In genomic region chr20:38268115-38268514, GRCh38 we compare ENCODE assay signal across 14 cellular contexts. TPM values are rescaled to one million over a fixed set of nuclear protein-coding genes. Genes with fewer than 3 reads are reported as not detected.
DNase-seq lines count a peak whose midpoint lies in the region; ATAC-seq and TF ChIP-seq lines count a peak whose summit lies in the region.
"Had no signal": no experiment of that assay in that cellular context is flagged by ENCODE, and none has a peak within 500 bp of the region (broad histone marks: within the 10 kb centered on the region; RNA-seq: fewer than 3 reads in every experiment).

No MANE protein-coding gene starts in this region.

- TF ChIP-seq POLR2A in IMR-90 (IDR thresholded peaks at IDR 0.05; ENCODE audit: low read depth, low read length) (no peak), sigmoid colon (IDR thresholded peaks at IDR 0.05) (no peak)

- H3K4me3 ChIP-seq in BLaER1 treated with 17β-estradiol and CSF1 and Interleukin-3, amounts not matched to agents 10 nM and 100 nM: no peak overlapping the region
- H3K4me3 ChIP-seq in IMR-90 (ENCODE audit: insufficient read depth, low read depth, low read length) (no peak overlapping the region), RWPE2 (ENCODE audit: severe bottlenecking) (no peak overlapping the region), sigmoid colon (no peak overlapping the region)
- H3K4me3 ChIP-seq: A549 had no signal

- H2AK5ac ChIP-seq in IMR-90 (ENCODE audit: low read depth, low read length): peak overlapping the region; percentile 49; the same call in 1 of the 2 replicates

- H3K27ac ChIP-seq in BLaER1 treated with 17β-estradiol and CSF1 and Interleukin-3, amounts not matched to agents 10 nM and 100 nM: no peak overlapping the region
- H3K27ac ChIP-seq in IMR-90 (ENCODE audit: insufficient read depth, low read length) (no peak overlapping the region), RWPE2 (ENCODE audit: poor library complexity, severe bottlenecking) (no peak overlapping the region), sigmoid colon (no peak overlapping the region), caudate nucleus (ENCODE audit: low read depth, low read length) (no peak overlapping the region)
- H3K27ac ChIP-seq: A549 had no signal

- no peak overlapping the region for H4K91ac ChIP-seq in IMR-90 (ENCODE audit: insufficient read depth, low read depth, low read length)

- no peaks in the 10 kb centered on the region; a peak in 1 of 22 replicates for H4K20me1 ChIP-seq in BLaER1 treated with 17β-estradiol and CSF1 and Interleukin-3, amounts not matched to agents 10 nM and 100 nM
- no peaks in the 10 kb centered on the region for H4K20me1 ChIP-seq in IMR-90 (ENCODE audit: insufficient read depth, low read length)

- H2AFZ ChIP-seq in IMR-90 (replicated peaks; ENCODE audit: low read length, poor library complexity): no peak overlapping the region

- no peak overlapping the region for H2BK5ac ChIP-seq in IMR-90 (ENCODE audit: low read depth, low read length, poor library complexity, severe bottlenecking)

- peak overlapping the region in 9 of 11 experiments; percentile 2 to 68 (median 36); a peak in 14 of 22 replicates for H3K4me2 ChIP-seq in BLaER1 treated with 17β-estradiol and CSF1 and Interleukin-3, amounts not matched to agents 10 nM and 100 nM
- H3K4me2 ChIP-seq in IMR-90 (ENCODE audit: low read depth, low read length): no peak overlapping the region
- H3K4me2 ChIP-seq: A549 had no signal

- no peak overlapping the region for H3K56ac ChIP-seq in IMR-90 (ENCODE audit: extremely low read depth, insufficient read depth, low read length)

- TF ChIP-seq CTCF in IMR-90 (conservative IDR thresholded peaks at IDR 0.05; ENCODE audit: low read depth, low read length): no peak
- no peak for TF ChIP-seq CTCF in RWPE2 (IDR thresholded peaks at IDR 0.05; ENCODE audit: poor library complexity, severe bottlenecking)
- TF ChIP-seq CTCF in sigmoid colon (IDR thresholded peaks at IDR 0.05): no peak

- no peak for TF ChIP-seq EP300 in sigmoid colon (IDR thresholded peaks at IDR 0.05)

- no peak overlapping the region for H4K8ac ChIP-seq in IMR-90 (ENCODE audit: low read depth in 2 of 2, low read length in 2 of 2)

- no peaks in the 10 kb centered on the region for H3K79me1 ChIP-seq in IMR-90 (ENCODE audit: low read depth in 1 of 2, low read length in 2 of 2)

- H3K23ac ChIP-seq in IMR-90 (ENCODE audit: low read depth, low read length): no peak overlapping the region

- intact Hi-C loops in IMR-90 (cut with micrococcal nuclease) (no loop called here), sigmoid colon (cut with DNase I) (no loop called here)

- POLR2A ChIA-PET in IMR-90 (lab: Charles Lee; ENCODE audit: unreplicated experiment): interaction anchor here (0.5 kb wide), 1 partner anchor 85 kb away, joined by 5 read pairs; no protein-coding TSS in a partner anchor

- no peak for DNase-seq in IMR-90
- DNase-seq in RWPE2 (ENCODE audit: low spot score): peak; percentile 38
- DNase-seq in sigmoid colon: peak; percentile 15
- no peak for DNase-seq in caudate nucleus (lab: John Stamatoyannopoulos, UW)
- DNase-seq in T1000 (lab: John Stamatoyannopoulos, UW): no peak
- DNase-seq: BE2C; Caco-2; CD8-positive, alpha-beta memory T cell; HCEC 1CT; HFFc6 had no signal

- no peak overlapping the region for H2AK9ac ChIP-seq in IMR-90 (replicated peaks; ENCODE audit: low read depth, low read length, poor library complexity)

- dilution Hi-C loops in IMR-90 (cut with HindIII; ENCODE audit: low sequenced_read_pairs, unreplicated experiment): no loop called here

- no peak for TF ChIP-seq RAD21 in IMR-90 (IDR thresholded peaks at IDR 0.05; ENCODE audit: low read length)

- ATAC-seq in IMR-90 (ENCODE audit: low read depth) (no peak), RWPE2 (ENCODE audit: low read depth) (no peak)
- ATAC-seq: A549, HepG2 had no signal

- CTCF ChIA-PET in IMR-90 (lab: Yijun Ruan, JAX): no interaction called here

- no peak overlapping the region for H3K18ac ChIP-seq in IMR-90 (ENCODE audit: low read depth, low read length)

- H4K5ac ChIP-seq in IMR-90 (ENCODE audit: low read depth, low read length): no peak overlapping the region

- in situ Hi-C loops in IMR-90 (cut with MboI; ENCODE audit: low sequenced_read_pairs): no loop called here

- no peak overlapping the region for H2BK20ac ChIP-seq in IMR-90 (ENCODE audit: low read depth, low read length)

- peak overlapping the region; percentile 54; the same call in 1 of the 2 replicates for H3K4ac ChIP-seq in IMR-90 (ENCODE audit: low read depth, low read length)

- H3K9me3 ChIP-seq in BLaER1 treated with 17β-estradiol and CSF1 and Interleukin-3, amounts not matched to agents 10 nM and 100 nM (replicated peaks in 1 of 11): peaks cover 0 to 7% (median 0%) of the 10 kb centered on the region in 11 experiments; a peak in 1 of 22 replicates
- H3K9me3 ChIP-seq in IMR-90 (ENCODE audit: control insufficient read depth, insufficient read depth, low read length) (no peaks in the 10 kb centered on the region), RWPE2 (ENCODE audit: severe bottlenecking) (no peaks in the 10 kb centered on the region), sigmoid colon (no peaks in the 10 kb centered on the region)
- H3K9me3 ChIP-seq: BE2C had no signal

- no peak overlapping the region; a peak in 1 of 22 replicates for H3K9ac ChIP-seq in BLaER1 treated with 17β-estradiol and CSF1 and Interleukin-3, amounts not matched to agents 10 nM and 100 nM
- H3K9ac ChIP-seq in IMR-90 (ENCODE audit: low read depth, low read length): no peak overlapping the region

- 0 out of 3 replicates have a peak overlapping the region, but pooled peaks have one; percentile 15 for H2BK15ac ChIP-seq in IMR-90 (ENCODE audit: low read depth, low read length)

- no peaks in the 10 kb centered on the region for H3K27me3 ChIP-seq in BLaER1 treated with 17β-estradiol and CSF1 and Interleukin-3, amounts not matched to agents 10 nM and 100 nM
- H3K27me3 ChIP-seq in IMR-90 (ENCODE audit: control insufficient read depth, insufficient read depth, low read length) (no peaks in the 10 kb centered on the region), RWPE2 (ENCODE audit: insufficient read depth, poor library complexity, severe bottlenecking) (no peaks in the 10 kb centered on the region), sigmoid colon (no peaks in the 10 kb centered on the region)

- H3K36me3 ChIP-seq in BLaER1 treated with 17β-estradiol and CSF1 and Interleukin-3, amounts not matched to agents 10 nM and 100 nM: no peaks in the 10 kb centered on the region
- H3K36me3 ChIP-seq in IMR-90 (ENCODE audit: control insufficient read depth, insufficient read depth, low read length): no peaks in the 10 kb centered on the region
- no peaks in the 10 kb centered on the region for H3K36me3 ChIP-seq in RWPE2 (ENCODE audit: low read depth)
- H3K36me3 ChIP-seq in sigmoid colon: no peaks in the 10 kb centered on the region
- H3K36me3 ChIP-seq: BE2C had no signal

- peaks cover 10% of the 10 kb centered on the region for H3K9me1 ChIP-seq in IMR-90 (ENCODE audit: insufficient read depth, low read length)

- H3K14ac ChIP-seq in IMR-90 (replicated peaks; ENCODE audit: low read depth, low read length): 0 out of 2 replicates have a peak overlapping the region, but pooled peaks have one; percentile 39

- no TSS peak for BruUV-seq in IMR-90 (replicated peaks; lab: Mats Ljungman, UMichigan)

- 0 out of 2 replicates have a peak overlapping the region, but pooled peaks have one; percentile 16 for H2BK120ac ChIP-seq in IMR-90 (ENCODE audit: low read depth, low read length)

- peaks cover 9 to 32% (median 13%) of the 10 kb centered on the region in 10 experiments; a peak in 18 of 20 replicates for H3K4me1 ChIP-seq in BLaER1 treated with 17β-estradiol and CSF1 and Interleukin-3, amounts not matched to agents 10 nM and 100 nM
- H3K4me1 ChIP-seq in IMR-90 (ENCODE audit: control insufficient read depth, insufficient read depth, low read length) (peaks cover 19% of the 10 kb centered on the region), RWPE2 (ENCODE audit: insufficient read depth, poor library complexity, severe bottlenecking) (peaks cover 25% of the 10 kb centered on the region), sigmoid colon (peaks cover 0 to 14% (median 4%) of the 10 kb centered on the region in 4 donors)
- H3K4me1 ChIP-seq: BE2C, Caco-2 had no signal

- 100% methylated on average over 2 of the region's 4 CpGs; no CpG with 5 or more reads in 1 of the 2 experiments for WGBS in IMR-90 (ENCODE audit: extremely low coverage in 2 of 2, insufficient read length in 1 of 2), 2 experiments
- WGBS in sigmoid colon, 2 donors: 79 to 81% methylated on average over 4 of the region's 4 CpGs

TF ChIP-seq in IMR-90, 13 proteins besides CTCF, POLR2A, EP300 and RAD21 (continues in another document):
- TF ChIP-seq RCOR1 (IDR thresholded peaks at IDR 0.05; ENCODE audit: insufficient replicate concordance, low read length) (no peak), NFE2L2 (IDR thresholded peaks at IDR 0.05; ENCODE audit: low read depth, low read length) (no peak), MXI1 (IDR thresholded peaks at IDR 0.05; ENCODE audit: borderline replicate concordance, low read depth, low read length) (no peak), BHLHE40 (IDR thresholded peaks at IDR 0.05; ENCODE audit: low read depth, low read length) (no peak), MAZ (IDR thresholded peaks at IDR 0.05; ENCODE audit: borderline replicate concordance, low read depth, low read length) (no peak), CEBPB (IDR thresholded peaks at IDR 0.05; ENCODE audit: low read depth, low read length) (no peak), CHD1 (IDR thresholded peaks at IDR 0.05; ENCODE audit: low read depth, low read length) (no peak), USF2 (IDR thresholded peaks at IDR 0.05; ENCODE audit: low read depth, low read length) (no peak)

RNA-seq across cellular contexts. Expression of gene KIAA1755, which starts 7.6 kb away (rescaled TPM):
- 2.2 and 2.5 TPM in 2 replicates for total RNA-seq in IMR-90 (2012; rRNA removed)
- polyA plus RNA-seq in IMR-90 (2012; rRNA removed): 4.7 and 5.1 TPM in 2 replicates
- 1.7 and 2.4 TPM in 2 replicates for polyA plus RNA-seq in IMR-90 (2012; cell fraction: cytosol; rRNA removed)
- polyA plus RNA-seq in IMR-90 (2012; cell fraction: nucleus; rRNA removed; ENCODE audit: low replicate concordance): 18.1 and 26.1 TPM in 2 replicates
- 10 to 100 TPM in 3 of 4 donors, 1 to 10 TPM in 1; 9.2 to 39.1 (median 17.1) TPM for total RNA-seq in sigmoid colon
- polyA plus RNA-seq in sigmoid colon: 1 to 10 TPM in 2 of 3 donors, not detected in 1; 1.2 to 6.4 TPM
- total RNA-seq: CD8-positive, alpha-beta memory T cell; H4 had no signal
- polyA plus RNA-seq: CD8-positive, alpha-beta memory T cell; HepG2 had no signal

RNA-seq across cellular contexts. Expression of gene BPI, which starts 35.8 kb away (rescaled TPM):
- total RNA-seq in IMR-90 (2012; rRNA removed) (not detected in 2 replicates), sigmoid colon (under 1 TPM in 1 of 4 donors, not detected in 3; 0.99 TPM)
- polyA plus RNA-seq in IMR-90 (2012; rRNA removed) (0.05 and 0.06 TPM in 2 replicates), sigmoid colon (under 1 TPM in 1 of 3 donors, not detected in 2; 0.09 TPM)
- 0.10 TPM in 1 of 2 replicates, not detected in the other for polyA plus RNA-seq in IMR-90 (2012; cell fraction: cytosol; rRNA removed)
- 0.03 and 0.09 TPM in 2 replicates for polyA plus RNA-seq in IMR-90 (2012; cell fraction: nucleus; rRNA removed; ENCODE audit: low replicate concordance)
- total RNA-seq: Caco-2; CD8-positive, alpha-beta memory T cell; HepG2; HFFc6 had no signal
- polyA plus RNA-seq: A549; CD8-positive, alpha-beta memory T cell; HepG2 had no signal

Comparison
In these comparisons a context has a peak if more than half of its experiments do, and no peak if none do; other contexts are left out.
1. DNase-seq: peak in RWPE2 (single experiment) and sigmoid colon (single experiment); none in IMR-90 (single experiment), caudate nucleus (0 of 61) and T1000 (single experiment).